Comparison of ENCODE assay signal across 10 cellular contexts in genomic region chr22:50577987-50578775, GRCh38. TPM values are rescaled to one million over a fixed set of nuclear protein-coding genes. Genes with fewer than 3 reads are reported as not detected.
DNase-seq lines count a peak whose midpoint lies in the region; ATAC-seq and TF ChIP-seq lines count a peak whose summit lies in the region.
"Had no signal": no experiment of that assay in that cellular context is flagged by ENCODE, and none has a peak within 500 bp of the region (broad histone marks: within the 10 kb centered on the region; RNA-seq: fewer than 3 reads in every experiment).

Gene CPT1B (minus strand): TSS chr22:50578427. CDS start chr22:50577915, 512 bp downstream.

- peak; percentile 36 for ATAC-seq in left ventricle myocardium superior
- ATAC-seq in HG03520 (IDR thresholded peaks at IDR 0.05; ENCODE audit: unreplicated experiment), result no peak
- ATAC-seq in GM18909 (IDR thresholded peaks at IDR 0.05; ENCODE audit: poor library complexity, unreplicated experiment), result no peak
- ATAC-seq in GM19035 (IDR thresholded peaks at IDR 0.05; ENCODE audit: unreplicated experiment), result no peak

- CTCF ChIA-PET in Calu3 (lab: Charles Lee), result interaction anchor here (0.6 kb wide), 1 partner anchor 13 kb away, joined by 3 read pairs; no protein-coding TSS in a partner anchor
- CTCF ChIA-PET in activated CD4-positive, alpha-beta memory T cell treated with anti-CD3 and anti-CD28 coated beads, Interleukin-2, amount 10 ng/mL, durations not matched to agents 7 days and 5 days (lab: Charles Lee), result interaction anchor here (0.8 to 1.9 kb wide), 4 partner anchors 12 to 53 kb away, joined by 3 to 4 read pairs (median 4); partner anchors contain the start of gene SCO2

- H3K9me3 Mint-ChIP-seq in Calu3 (ENCODE audit: low read depth, unreplicated experiment), result no peaks in the 10 kb centered on the region
- H3K9me3 Mint-ChIP-seq in activated CD4-positive, alpha-beta memory T cell treated with anti-CD3 and anti-CD28 coated beads, Interleukin-2, amount 10 ng/mL, durations not matched to agents 7 days and 5 days, result no peaks in the 10 kb centered on the region

- DNase-seq in Calu3, result no peak
- DNase-seq in activated CD4-positive, alpha-beta memory T cell treated with anti-CD3 and anti-CD28 coated beads, Interleukin-2, amount 10 ng/mL, durations not matched to agents 7 days and 5 days, result no peak
- DNase-seq in left ventricle myocardium superior, result peak; percentile 84
- no peak for DNase-seq in retinal pigment epithelial cell (ENCODE audit: low read depth)
- no peak for DNase-seq in NCI-H1436 treated with DMSO at 0.1 percent for 48 hours (lab: John Stamatoyannopoulos, UW)
- DNase-seq: erythroblast, MV-4-11 had no signal

- no peaks in the 10 kb centered on the region for H3K4me1 Mint-ChIP-seq in Calu3 (ENCODE audit: low read depth, unreplicated experiment)
- peaks cover 36% of the 10 kb centered on the region for H3K4me1 Mint-ChIP-seq in activated CD4-positive, alpha-beta memory T cell treated with anti-CD3 and anti-CD28 coated beads, Interleukin-2, amount 10 ng/mL, durations not matched to agents 7 days and 5 days

- no peak for TF ChIP-seq CTCF in Calu3 (IDR thresholded peaks at IDR 0.05; ENCODE audit: unreplicated experiment)
- peak; percentile 25 for TF ChIP-seq CTCF in retinal pigment epithelial cell (conservative IDR thresholded peaks at IDR 0.05; ENCODE audit: low read depth, low read length)

- POLR2A ChIA-PET in activated CD4-positive, alpha-beta memory T cell treated with anti-CD3 and anti-CD28 coated beads, Interleukin-2, amount 10 ng/mL, durations not matched to agents 7 days and 5 days (lab: Charles Lee), result interaction anchor here (1.0 to 2.2 kb wide), 8 partner anchors 12 to 53 kb away, joined by 3 to 14 read pairs (median 6); partner anchors contain the start of genes KLHDC7B, SCO2 and SYCE3

- H3K4me3 ChIP-seq in retinal pigment epithelial cell (ENCODE audit: low read length), result no peak within 1 kb of the TSS

- H3K4me3 Mint-ChIP-seq in Calu3 (ENCODE audit: low read depth, unreplicated experiment), result no peak within 1 kb of the TSS
- peak within 1 kb of the TSS; percentile 62 for H3K4me3 Mint-ChIP-seq in activated CD4-positive, alpha-beta memory T cell treated with anti-CD3 and anti-CD28 coated beads, Interleukin-2, amount 10 ng/mL, durations not matched to agents 7 days and 5 days

- peak within 1 kb of the TSS; percentile 34 for H3K27ac Mint-ChIP-seq in Calu3 (ENCODE audit: unreplicated experiment)
- peak within 1 kb of the TSS; percentile 35 for H3K27ac Mint-ChIP-seq in activated CD4-positive, alpha-beta memory T cell treated with anti-CD3 and anti-CD28 coated beads, Interleukin-2, amount 10 ng/mL, durations not matched to agents 7 days and 5 days

- H3K27me3 Mint-ChIP-seq in Calu3 (ENCODE audit: unreplicated experiment), result no peaks in the 10 kb centered on the region
- no peaks in the 10 kb centered on the region for H3K27me3 Mint-ChIP-seq in activated CD4-positive, alpha-beta memory T cell treated with anti-CD3 and anti-CD28 coated beads, Interleukin-2, amount 10 ng/mL, durations not matched to agents 7 days and 5 days

- peaks cover 74% of the 10 kb centered on the region for H3K36me3 Mint-ChIP-seq in Calu3 (ENCODE audit: insufficient read depth, unreplicated experiment)
- H3K36me3 Mint-ChIP-seq in activated CD4-positive, alpha-beta memory T cell treated with anti-CD3 and anti-CD28 coated beads, Interleukin-2, amount 10 ng/mL, durations not matched to agents 7 days and 5 days (ENCODE audit: low read depth), result peaks cover 31% of the 10 kb centered on the region

- intact Hi-C loops in Calu3 (cut with micrococcal nuclease; ENCODE audit: unreplicated experiment), result no loop called here
- intact Hi-C loops in left ventricle myocardium superior (cut with micrococcal nuclease), result no loop called here

- BruUV-seq in Calu3 (replicated peaks; lab: Mats Ljungman, UMichigan), result no TSS peak

RNA-seq across cellular contexts. Expression of gene CPT1B, which starts in this region (rescaled TPM):
- 72.6 and 77.0 TPM in 2 replicates for total RNA-seq in Calu3 (2022)
- 10 to 100 TPM; 60.8 to 60.9 TPM for total RNA-seq in activated CD4-positive, alpha-beta memory T cell treated with anti-CD3 and anti-CD28 coated beads, Interleukin-2, amount 10 ng/mL, durations not matched to agents 7 days and 5 days
- 458 TPM for total RNA-seq in left ventricle myocardium superior
